In genomic region chr15:77675806-77676415, GRCh38 we compare ENCODE assay signal across 1 cellular context.
TF ChIP-seq lines count a peak whose summit lies in the region.

No MANE protein-coding gene starts in this region.

TF ChIP-seq in H1, 55 proteins besides CTCF, POLR2A, EP300 and RAD21:
- no peak for TF ChIP-seq PHF8 (conservative IDR thresholded peaks at IDR 0.05; ENCODE audit: low read depth, low read length)
- no peak for TF ChIP-seq SAP30 (IDR thresholded peaks at IDR 0.05; ENCODE audit: insufficient read depth, insufficient replicate concordance, low read length)
- no peak for TF ChIP-seq BACH1 (IDR thresholded peaks at IDR 0.05; ENCODE audit: low read length)
- TF ChIP-seq SP2 (IDR thresholded peaks at IDR 0.05; ENCODE audit: low read length): no peak
- TF ChIP-seq ATF3 (IDR thresholded peaks at IDR 0.05; ENCODE audit: insufficient read depth, low read depth, low read length): no peak
- TF ChIP-seq SIN3A (conservative IDR thresholded peaks at IDR 0.05 in 1 of 2, IDR thresholded peaks at IDR 0.05 in 1 of 2; ENCODE audit: low read depth in 1 of 2, low read length in 2 of 2): no peak
- TF ChIP-seq TAF1 (IDR thresholded peaks at IDR 0.05; ENCODE audit: low read depth, low read length): no peak
